Comparison of ENCODE assay signal across 27 cellular contexts in genomic region chr2:100991404-100991773, GRCh38.
"Had no signal": no experiment of that assay in that cellular context is flagged by ENCODE, and none has a peak within 500 bp of the region (broad histone marks: within the 10 kb centered on the region; RNA-seq: fewer than 3 reads in every experiment).

No MANE protein-coding gene starts in this region.

- H3K27me3 Mint-ChIP-seq: stimulated activated memory B cell treated with anti-CD40 and anti-IgM and Interleukin-4, amounts not matched to agents 10 μg/mL and 1 μg/mL and 100 μg/mL, for 72 hours; stimulated activated naive B cell treated with anti-CD40 and anti-IgM and Interleukin-4, amounts not matched to agents 10 μg/mL and 1 μg/mL and 100 μg/mL, for 72 hours; stimulated activated naive CD8-positive, alpha-beta T cell treated with anti-CD3 and anti-CD28 coated beads, Interleukin-15, amount 100 ng/mL, for 72 hours; stimulated activated naive CD8-positive, alpha-beta T cell treated with anti-CD3 and anti-CD28 coated beads, Interleukin-15, Interleukin-2, amounts not matched to agents 100 ng/mL and 50 ng/mL, for 24 hours had no signal

- H3K36me3 ChIP-seq: thyroid gland, uterus, vagina had no signal

- H3K4me1 ChIP-seq: stomach, suprapubic skin, testis, thyroid gland, tibial artery, transverse colon, upper lobe of left lung, upper lobe of right lung, uterus, vagina had no signal

- H3K27me3 ChIP-seq: stomach, suprapubic skin, testis, thyroid gland, tibial artery, transverse colon, upper lobe of left lung, upper lobe of right lung, uterus, vagina had no signal

- H3K4me3 Mint-ChIP-seq: stimulated activated effector memory CD8-positive, alpha-beta T cell treated with anti-CD3 and anti-CD28 coated beads, Interleukin-12 subunit alpha, Interleukin-12 subunit beta, amount 100 ng/mL, for 72 hours; stimulated activated memory B cell treated with anti-CD40 and anti-IgM and Interleukin-4, amounts not matched to agents 10 μg/mL and 1 μg/mL and 100 μg/mL, for 72 hours; stimulated activated naive B cell treated with anti-CD40 and anti-IgM and Interleukin-4, amounts not matched to agents 10 μg/mL and 1 μg/mL and 100 μg/mL, for 72 hours; stimulated activated naive CD8-positive, alpha-beta T cell treated with anti-CD3 and anti-CD28 coated beads, Interleukin-15, amount 100 ng/mL, for 72 hours; stimulated activated naive CD8-positive, alpha-beta T cell treated with anti-CD3 and anti-CD28 coated beads, Interleukin-15, Interleukin-2, amounts not matched to agents 100 ng/mL and 50 ng/mL, for 24 hours; type B pancreatic cell had no signal

- H3K9me3 ChIP-seq: stomach, suprapubic skin, testis, thoracic aorta, thyroid gland, tibial artery, transverse colon, upper lobe of left lung, upper lobe of right lung, uterus, vagina had no signal

- H3K27ac ChIP-seq: stomach, suprapubic skin, testis, thoracic aorta, thyroid gland, tibial artery, transverse colon, upper lobe of left lung, upper lobe of right lung, uterus, vagina had no signal

- H3K27ac Mint-ChIP-seq: stimulated activated effector memory CD8-positive, alpha-beta T cell treated with anti-CD3 and anti-CD28 coated beads, Interleukin-12 subunit alpha, Interleukin-12 subunit beta, amount 100 ng/mL, for 72 hours; stimulated activated naive B cell treated with anti-CD40 and anti-IgM and Interleukin-4, amounts not matched to agents 10 μg/mL and 1 μg/mL and 100 μg/mL, for 72 hours; stimulated activated naive CD8-positive, alpha-beta T cell treated with anti-CD3 and anti-CD28 coated beads, Interleukin-15, Interleukin-2, amounts not matched to agents 100 ng/mL and 50 ng/mL, for 24 hours; type B pancreatic cell had no signal

- DNase-seq: stimulated activated CD4-positive, alpha-beta T cell treated with anti-CD3 and anti-CD28 coated beads, Interleukin-2, amount 100 ng/mL, for 48 hours; stimulated activated CD4-positive, alpha-beta T cell treated with anti-CD3 and anti-CD28 coated beads, Interleukin-4, amount 100 ng/mL, for 1 hour; stimulated activated CD4-positive, alpha-beta T cell treated with anti-CD3 and anti-CD28 coated beads, Interleukin-4, amount 100 ng/mL, for 24 hours; stimulated activated CD4-positive, alpha-beta T cell treated with anti-CD3 and anti-CD28 coated beads, Interleukin-4, amount 100 ng/mL, for 4 hours; stimulated activated CD8-positive, alpha-beta memory T cell treated with anti-CD3 and anti-CD28 coated beads, Interleukin-4, amount 100 ng/mL, for 48 hours; stimulated activated naive B cell treated with anti-CD40 and anti-IgM and Interleukin-4, amounts not matched to agents 10 μg/mL and 1 μg/mL and 100 μg/mL, for 72 hours; stimulated activated naive CD4-positive, alpha-beta T cell; stimulated activated naive CD4-positive, alpha-beta T cell treated with Interleukin-2 at 50 U/mL for 16 hours; stimulated activated naive CD8-positive, alpha-beta T cell treated with anti-CD3 and anti-CD28 coated beads, Interleukin-15, amount 100 ng/mL, for 72 hours; stimulated activated naive CD8-positive, alpha-beta T cell treated with anti-CD3 and anti-CD28 coated beads, Interleukin-15, Interleukin-2, amounts not matched to agents 100 U/mL and 50 U/mL, for 24 hours; stomach; substantia nigra; testis; thyroid gland; tibial artery; transverse colon; trophoblast cell; upper lobe of right lung; uterus had no signal

- H3K4me3 ChIP-seq: stomach, suprapubic skin, testis, thoracic aorta, thyroid gland, tibial artery, transverse colon, upper lobe of left lung, upper lobe of right lung, uterus, vagina had no signal

- H3K9me3 Mint-ChIP-seq: stimulated activated effector memory CD8-positive, alpha-beta T cell treated with anti-CD3 and anti-CD28 coated beads, Interleukin-12 subunit alpha, Interleukin-12 subunit beta, amount 100 ng/mL, for 72 hours; stimulated activated naive CD8-positive, alpha-beta T cell treated with anti-CD3 and anti-CD28 coated beads, Interleukin-15, amount 100 ng/mL, for 72 hours; stimulated activated naive CD8-positive, alpha-beta T cell treated with anti-CD3 and anti-CD28 coated beads, Interleukin-15, Interleukin-2, amounts not matched to agents 100 ng/mL and 50 ng/mL, for 24 hours; type B pancreatic cell had no signal

- H3K36me3 Mint-ChIP-seq: stimulated activated effector memory CD8-positive, alpha-beta T cell treated with anti-CD3 and anti-CD28 coated beads, Interleukin-12 subunit alpha, Interleukin-12 subunit beta, amount 100 ng/mL, for 72 hours; stimulated activated memory B cell treated with anti-CD40 and anti-IgM and Interleukin-4, amounts not matched to agents 10 μg/mL and 1 μg/mL and 100 μg/mL, for 72 hours; stimulated activated naive B cell treated with anti-CD40 and anti-IgM and Interleukin-4, amounts not matched to agents 10 μg/mL and 1 μg/mL and 100 μg/mL, for 72 hours; type B pancreatic cell had no signal

- ATAC-seq: stimulated activated effector memory CD8-positive, alpha-beta T cell treated with anti-CD3 and anti-CD28 coated beads, Interleukin-12 subunit alpha, Interleukin-12 subunit beta, amount 100 ng/mL, for 72 hours; stimulated activated memory B cell treated with anti-CD40 and anti-IgM and Interleukin-4, amounts not matched to agents 10 μg/mL and 1 μg/mL and 100 μg/mL, for 72 hours; stimulated activated naive B cell treated with anti-CD40 and anti-IgM and Interleukin-4, amounts not matched to agents 10 μg/mL and 1 μg/mL and 100 μg/mL, for 72 hours; stimulated activated naive CD8-positive, alpha-beta T cell treated with anti-CD3 and anti-CD28 coated beads, Interleukin-15, amount 100 ng/mL, for 72 hours; stimulated activated naive CD8-positive, alpha-beta T cell treated with anti-CD3 and anti-CD28 coated beads, Interleukin-15, Interleukin-2, amounts not matched to agents 100 U/mL and 50 U/mL, for 24 hours; upper lobe of right lung had no signal
